Comparison of ENCODE assay signal across 18 cellular contexts in the genomic region with DNA sequence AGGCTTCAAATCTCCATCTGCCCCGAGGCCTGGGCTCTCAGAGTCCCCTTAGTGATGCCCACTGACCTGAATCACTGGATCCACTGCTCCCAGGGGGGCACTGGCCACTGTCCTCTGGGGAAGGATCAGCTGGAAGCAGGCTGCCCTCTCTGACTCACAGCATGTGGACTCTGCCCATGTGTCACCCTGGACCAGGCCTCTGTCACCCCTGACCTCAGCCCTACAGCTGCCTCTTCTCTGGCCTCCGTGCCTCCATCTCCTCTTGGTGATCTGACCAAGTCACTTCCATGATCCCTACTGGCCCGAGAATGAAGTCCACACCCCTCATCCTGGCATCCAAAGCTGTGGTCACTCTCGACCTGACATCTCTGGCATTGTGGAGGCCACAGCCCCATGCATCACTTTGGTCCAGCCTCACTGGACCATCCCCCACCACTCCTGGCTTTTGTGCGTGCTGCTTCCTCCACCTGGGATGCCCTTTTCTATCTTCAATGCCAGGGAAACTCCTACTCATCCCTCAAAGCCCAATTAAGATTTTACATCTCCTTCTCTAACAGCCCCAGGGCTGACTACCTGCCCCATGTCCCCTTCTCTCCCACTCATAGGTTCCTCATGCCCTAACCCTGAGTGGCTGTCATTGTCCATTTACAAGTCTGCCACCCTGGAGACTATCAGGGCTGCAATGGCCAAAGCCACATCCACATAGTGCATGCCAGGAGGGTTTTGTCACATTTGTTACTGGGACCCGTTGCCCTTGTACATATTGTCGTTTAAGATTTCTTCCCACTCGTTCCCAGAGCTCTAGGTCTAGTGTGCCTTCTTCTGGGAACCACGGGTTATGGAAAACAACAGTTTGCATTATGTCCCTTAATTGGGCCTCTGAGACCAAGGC.
DNase-seq lines count a peak whose midpoint lies in the region; ATAC-seq and TF ChIP-seq lines count a peak whose summit lies in the region.
"Had no signal": no experiment of that assay in that cellular context is flagged by ENCODE, and none has a peak within 500 bp of the region (broad histone marks: within the 10 kb centered on the region; RNA-seq: fewer than 3 reads in every experiment).

No MANE protein-coding gene starts in this region.

- H3K36me3 ChIP-seq in esophagus muscularis mucosa (no peaks in the 10 kb centered on the region), mucosa of descending colon (ENCODE audit: low read depth) (no peaks in the 10 kb centered on the region), lower lobe of right lung (no peaks in the 10 kb centered on the region)
- H3K36me3 ChIP-seq: BE2C, HAP-1, Peyer's patch had no signal

- no peak overlapping the region for H3K27ac Mint-ChIP-seq in natural killer cell treated with Interleukin-12 subunit alpha and Interleukin-12 subunit beta and Interleukin-15 and Interleukin-18, amount 100 ng/mL, for 72 hours
- no peak overlapping the region for H3K27ac Mint-ChIP-seq in natural killer cell
- H3K27ac Mint-ChIP-seq: IgD-negative memory B cell had no signal

- TF ChIP-seq EP300 in esophagus muscularis mucosa (IDR thresholded peaks at IDR 0.05) = no peak

- peaks cover 0 to 3% (median 0%) of the 10 kb centered on the region in 4 donors for H3K4me1 ChIP-seq in esophagus muscularis mucosa
- peaks cover 5% of the 10 kb centered on the region for H3K4me1 ChIP-seq in mucosa of descending colon (ENCODE audit: low read depth)
- H3K4me1 ChIP-seq in lower lobe of right lung = no peaks in the 10 kb centered on the region
- H3K4me1 ChIP-seq: BE2C, HAP-1 had no signal

- H3K36me3 Mint-ChIP-seq in natural killer cell treated with Interleukin-12 subunit alpha and Interleukin-12 subunit beta and Interleukin-15 and Interleukin-18, amount 100 ng/mL, for 72 hours = no peaks in the 10 kb centered on the region
- H3K36me3 Mint-ChIP-seq in natural killer cell = no peaks in the 10 kb centered on the region
- H3K36me3 Mint-ChIP-seq: IgD-negative memory B cell had no signal

- TF ChIP-seq POLR2A in esophagus muscularis mucosa (IDR thresholded peaks at IDR 0.05; ENCODE audit: low read depth) = no peak

- peak; percentile 45 for DNase-seq in natural killer cell treated with Interleukin-12 subunit alpha and Interleukin-12 subunit beta and Interleukin-15 and Interleukin-18, amount 100 ng/mL, for 72 hours (ENCODE audit: low spot score)
- DNase-seq in natural killer cell (no peak), esophagus muscularis mucosa (ENCODE audit: extremely low spot score) (peak; percentile 89), mucosa of descending colon (no peak), NCI-H82 (lab: John Stamatoyannopoulos, UW) (no peak), lower lobe of right lung (no peak)
- DNase-seq: BE2C, DMS79, NCI-H1105, NCI-H2081, NCI-H2171, NCI-H345, NCI-H524, NCI-H774 had no signal

- 80% methylated on average over 8 of the region's 9 CpGs for WGBS in esophagus muscularis mucosa

- intact Hi-C loops in natural killer cell (cut with micrococcal nuclease) (no loop called here), esophagus muscularis mucosa (cut with DNase I) (no loop called here), mucosa of descending colon (cut with DNase I, micrococcal nuclease) (no loop called here), lower lobe of right lung (cut with DNase I) (no loop called here)

- no peak overlapping the region for H3K27ac ChIP-seq in esophagus muscularis mucosa (replicated peaks in 1 of 4)
- H3K27ac ChIP-seq in lower lobe of right lung = no peak overlapping the region

- H3K27me3 ChIP-seq in esophagus muscularis mucosa = peaks cover 0 to 27% (median 3%) of the 10 kb centered on the region in 4 donors
- H3K27me3 ChIP-seq in lower lobe of right lung (ENCODE audit: low read depth) = peaks cover 16% of the 10 kb centered on the region
- H3K27me3 ChIP-seq: BE2C, Peyer's patch had no signal

- TF ChIP-seq CTCF in natural killer cell (IDR thresholded peaks at IDR 0.05) = no peak
- no peak for TF ChIP-seq CTCF in esophagus muscularis mucosa (IDR thresholded peaks at IDR 0.05)
- no peak for TF ChIP-seq CTCF in mucosa of descending colon (IDR thresholded peaks at IDR 0.05)
- TF ChIP-seq CTCF in lower lobe of right lung (IDR thresholded peaks at IDR 0.05) = no peak

- ATAC-seq in natural killer cell treated with Interleukin-12 subunit alpha and Interleukin-12 subunit beta and Interleukin-15 and Interleukin-18, amount 100 ng/mL, for 72 hours = no peak
- ATAC-seq in natural killer cell (no peak), mucosa of descending colon (peak; percentile 26), lower lobe of right lung (no peak), HG02973 (IDR thresholded peaks at IDR 0.05; ENCODE audit: unreplicated experiment) (no peak)

- peaks cover under 1 to 5% of the 10 kb centered on the region in 2 donors for H3K27me3 Mint-ChIP-seq in natural killer cell treated with Interleukin-12 subunit alpha and Interleukin-12 subunit beta and Interleukin-15 and Interleukin-18, amount 100 ng/mL, for 72 hours
- peaks cover 2 to 12% of the 10 kb centered on the region in 2 donors for H3K27me3 Mint-ChIP-seq in natural killer cell (ENCODE audit: low read depth in 2 of 2)

- H3K9me3 ChIP-seq in esophagus muscularis mucosa (no peaks in the 10 kb centered on the region), mucosa of descending colon (no peaks in the 10 kb centered on the region), lower lobe of right lung (no peaks in the 10 kb centered on the region)
- H3K9me3 ChIP-seq: BE2C, HAP-1 had no signal

- H3K4me3 Mint-ChIP-seq in natural killer cell treated with Interleukin-12 subunit alpha and Interleukin-12 subunit beta and Interleukin-15 and Interleukin-18, amount 100 ng/mL, for 72 hours = no peak overlapping the region
- H3K4me3 Mint-ChIP-seq in natural killer cell = no peak overlapping the region
- H3K4me3 Mint-ChIP-seq: IgD-negative memory B cell had no signal

- peaks cover 8 to 15% of the 10 kb centered on the region in 2 donors for H3K4me1 Mint-ChIP-seq in natural killer cell treated with Interleukin-12 subunit alpha and Interleukin-12 subunit beta and Interleukin-15 and Interleukin-18, amount 100 ng/mL, for 72 hours (ENCODE audit: low read depth in 2 of 2)
- peaks cover 16 to 22% of the 10 kb centered on the region in 2 donors for H3K4me1 Mint-ChIP-seq in natural killer cell
- H3K4me1 Mint-ChIP-seq: IgD-negative memory B cell had no signal

- no peaks in the 10 kb centered on the region for H3K9me3 Mint-ChIP-seq in natural killer cell treated with Interleukin-12 subunit alpha and Interleukin-12 subunit beta and Interleukin-15 and Interleukin-18, amount 100 ng/mL, for 72 hours
- H3K9me3 Mint-ChIP-seq in natural killer cell = no peaks in the 10 kb centered on the region
- H3K9me3 Mint-ChIP-seq: IgD-negative memory B cell had no signal

- no peak overlapping the region for H3K4me3 ChIP-seq in esophagus muscularis mucosa
- no peak overlapping the region for H3K4me3 ChIP-seq in mucosa of descending colon
- H3K4me3 ChIP-seq in lower lobe of right lung = no peak overlapping the region
- H3K4me3 ChIP-seq: HAP-1 had no signal

Comparison
In these comparisons a context has a peak if more than half of its experiments do, and no peak if none do; other contexts are left out.
1. DNase-seq: peak in natural killer cell treated with Interleukin-12 subunit alpha and Interleukin-12 subunit beta and Interleukin-15 and Interleukin-18, amount 100 ng/mL, for 72 hours (single experiment) and esophagus muscularis mucosa (single experiment); none in natural killer cell (single experiment), mucosa of descending colon (0 of 3), NCI-H82 (single experiment) and lower lobe of right lung (single experiment).